ENCODE assay signal across 9 cellular contexts in the genomic region with DNA sequence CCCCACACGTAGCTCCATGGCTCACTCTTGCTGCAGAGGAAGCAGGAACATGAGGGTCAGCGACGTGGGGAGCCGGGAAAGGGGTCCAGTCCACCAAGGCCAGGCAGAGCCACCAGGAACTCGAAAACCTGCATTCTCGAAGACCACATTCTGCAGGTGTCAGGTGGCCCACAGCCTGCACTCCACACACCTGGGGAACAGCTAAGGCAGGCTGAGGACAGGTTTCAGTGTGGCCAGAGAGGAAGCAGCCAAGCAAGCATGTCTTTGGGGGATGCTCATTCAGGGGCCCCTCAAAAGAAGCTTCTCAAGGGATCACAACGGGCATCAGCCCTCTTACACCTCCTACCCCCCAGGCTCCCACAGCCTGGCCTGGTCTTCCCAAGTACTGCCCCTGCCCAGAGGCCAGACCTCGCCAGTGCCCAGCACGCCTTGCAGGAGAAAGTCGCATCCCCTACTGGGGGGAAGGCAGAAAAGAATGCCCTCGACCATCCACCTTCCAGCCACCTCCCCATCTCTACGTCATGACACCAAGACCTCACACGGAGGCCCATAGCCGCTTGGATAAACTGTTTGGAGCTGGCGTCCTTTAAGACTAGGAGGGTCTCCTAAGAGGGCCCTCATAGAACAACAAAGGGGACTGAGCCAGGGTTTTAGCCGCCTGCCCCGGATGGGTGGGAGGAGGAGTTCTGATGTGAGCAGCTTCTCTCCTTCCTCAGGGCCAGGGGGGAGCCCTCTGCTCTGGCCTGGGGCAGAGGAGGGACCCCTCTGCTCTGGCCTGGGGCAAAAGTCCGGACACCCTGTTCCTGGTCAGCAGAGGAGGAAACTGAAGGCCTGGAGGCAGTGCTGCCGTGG. TPM values are rescaled to one million over a fixed set of nuclear protein-coding genes. Genes with fewer than 3 reads are reported as not detected.
A peak's percentile ranks its signal among the peaks of the same experiment; 100 is the strongest.
DNase-seq lines count a peak whose midpoint lies in the region; ATAC-seq, FAIRE-seq and TF ChIP-seq lines count a peak whose summit lies in the region.
"Had no signal": no experiment of that assay in that cellular context is flagged by ENCODE, and none has a peak within 500 bp of the region (broad histone marks: within the 10 kb centered on the region; RNA-seq: fewer than 3 reads in every experiment).

No MANE protein-coding gene starts in this region.

- no peak for TF ChIP-seq EP300 in SK-N-SH (IDR thresholded peaks at IDR 0.05; ENCODE audit: borderline replicate concordance in 1 of 2, low read depth in 1 of 2, low read length in 1 of 2)

- no peak overlapping the region for H2AFZ ChIP-seq in SK-N-SH (ENCODE audit: low read depth)
- no peak overlapping the region for H2AFZ ChIP-seq in keratinocyte (ENCODE audit: control insufficient read depth, low read length)

- H3K9me1 ChIP-seq in keratinocyte (ENCODE audit: control insufficient read depth, extremely low read depth, insufficient read depth, low read length), result peaks cover 8% of the 10 kb centered on the region

- H3K4me2 ChIP-seq in SK-N-SH, result peak overlapping the region; percentile 87
- H3K4me2 ChIP-seq in keratinocyte (ENCODE audit: control insufficient read depth, extremely low read depth, insufficient read depth, low read depth, low read length), result peak overlapping the region; percentile 98

- CTCF ChIA-PET in SK-N-SH (lab: Yijun Ruan, JAX), result no interaction called here

- no peaks in the 10 kb centered on the region for H3K27me3 Mint-ChIP-seq in activated naive CD8-positive, alpha-beta T cell treated with anti-CD3 and anti-CD28 coated beads, Interleukin-2, amount 50 U/mL, for 24 hours

- DNase-seq in SK-N-SH (no peak), keratinocyte (ENCODE audit: low read depth, low spot score) (no peak), activated gamma-delta T cell treated with Interleukin-2 at 50 U/mL for 16 hours (no peak), epidermal melanocyte (ENCODE audit: insufficient read length, low spot score) (no peak)
- no peak for DNase-seq in activated naive CD8-positive, alpha-beta T cell treated with anti-CD3 and anti-CD28 coated beads, Interleukin-2, amount 50 U/mL, for 24 hours

- H3K79me2 ChIP-seq in SK-N-SH (ENCODE audit: insufficient read depth), result peaks cover 73% of the 10 kb centered on the region
- peaks cover 76% of the 10 kb centered on the region for H3K79me2 ChIP-seq in keratinocyte (ENCODE audit: control insufficient read depth, insufficient read depth, low read length)

- H3K9me3 ChIP-seq in SK-N-SH (no peaks in the 10 kb centered on the region), keratinocyte (ENCODE audit: control insufficient read depth, low read depth, low read length) (no peaks in the 10 kb centered on the region)

- ATAC-seq in SK-N-SH treated with all-trans-retinoic acid at 6 μM for 48 hours, result no peak
- no peak for ATAC-seq in activated naive CD8-positive, alpha-beta T cell treated with anti-CD3 and anti-CD28 coated beads, Interleukin-2, amount 50 U/mL, for 24 hours
- ATAC-seq in GM18502 (IDR thresholded peaks at IDR 0.05; ENCODE audit: poor library complexity, unreplicated experiment), result no peak

- H3K36me3 ChIP-seq in SK-N-SH (replicated peaks in 1 of 2; ENCODE audit: control insufficient read depth in 1 of 2, insufficient read depth in 2 of 2, low read length in 1 of 2), result peaks cover 0 to 3% of the 10 kb centered on the region in 2 experiments
- H3K36me3 ChIP-seq in keratinocyte (ENCODE audit: control insufficient read depth in 2 of 2, extremely low read depth in 1 of 2, insufficient read depth in 2 of 2, low read length in 2 of 2), result peaks cover 12 to 51% of the 10 kb centered on the region in 2 experiments

- no peaks in the 10 kb centered on the region for H3K9me3 Mint-ChIP-seq in activated naive CD8-positive, alpha-beta T cell treated with anti-CD3 and anti-CD28 coated beads, Interleukin-2, amount 50 U/mL, for 24 hours

- H3K36me3 Mint-ChIP-seq in activated naive CD8-positive, alpha-beta T cell treated with anti-CD3 and anti-CD28 coated beads, Interleukin-2, amount 50 U/mL, for 24 hours (ENCODE audit: low read depth), result peaks cover 15% of the 10 kb centered on the region

- dilution Hi-C loops in keratinocyte (cut with MboI; ENCODE audit: extremely low pct_ligation_motif_present, low sequenced_read_pairs), result no loop called here

- H3K27me3 ChIP-seq in SK-N-SH (ENCODE audit: insufficient read depth) (no peaks in the 10 kb centered on the region), keratinocyte (ENCODE audit: control insufficient read depth, extremely low read depth, insufficient read depth, low read length) (no peaks in the 10 kb centered on the region)

- peak overlapping the region; percentile 94 for H3K9ac ChIP-seq in SK-N-SH
- peak overlapping the region; percentile 99 for H3K9ac ChIP-seq in keratinocyte (ENCODE audit: control insufficient read depth, extremely low read depth, insufficient read depth, low read length)

- TF ChIP-seq CTCF in SK-N-SH (IDR thresholded peaks at IDR 0.05) (no peak), keratinocyte (optimal IDR thresholded peaks at IDR 0.05 in 1 of 3, IDR thresholded peaks at IDR 0.05 in 1 of 3, conservative IDR thresholded peaks at IDR 0.05 in 1 of 3; ENCODE audit: extremely low read depth in 1 of 3, insufficient read depth in 2 of 3, low read length in 3 of 3) (no peak)

- peak overlapping the region; percentile 34 to 87; a peak in 3 of 4 replicates for H3K27ac ChIP-seq in SK-N-SH (ENCODE audit: low read depth in 2 of 2, low read length in 1 of 2)
- peak overlapping the region; percentile 96 for H3K27ac ChIP-seq in keratinocyte (ENCODE audit: control insufficient read depth, insufficient read depth, low read length)
- peak overlapping the region; percentile 98 for H3K27ac ChIP-seq in temporal lobe (ENCODE audit: low read depth, low read length)

- peaks cover 59% of the 10 kb centered on the region for H3K4me1 Mint-ChIP-seq in activated naive CD8-positive, alpha-beta T cell treated with anti-CD3 and anti-CD28 coated beads, Interleukin-2, amount 50 U/mL, for 24 hours

- H3K4me1 ChIP-seq in SK-N-SH (ENCODE audit: control insufficient read depth in 1 of 2, insufficient read depth in 2 of 2, low read depth in 1 of 2, low read length in 1 of 2) (peaks cover 28 to 31% of the 10 kb centered on the region in 2 experiments; a peak in 2 of 4 replicates), keratinocyte (ENCODE audit: control insufficient read depth, extremely low read depth, insufficient read depth, low read length) (peaks cover 75% of the 10 kb centered on the region)

- H3K27ac Mint-ChIP-seq in activated naive CD8-positive, alpha-beta T cell treated with anti-CD3 and anti-CD28 coated beads, Interleukin-2, amount 50 U/mL, for 24 hours, result peak overlapping the region; percentile 87

- H4K20me1 ChIP-seq in SK-N-SH (ENCODE audit: insufficient read depth) (peaks cover 63% of the 10 kb centered on the region), keratinocyte (ENCODE audit: control insufficient read depth, extremely low read depth, insufficient read depth, low read length) (peaks cover 43% of the 10 kb centered on the region)

- POLR2A ChIA-PET in SK-N-SH (lab: Yijun Ruan, JAX), result no interaction called here

- H3K4me3 ChIP-seq in SK-N-SH (ENCODE audit: low read depth in 2 of 2, low read length in 1 of 2) (peak overlapping the region; percentile 64 to 70), keratinocyte (ENCODE audit: control insufficient read depth in 2 of 3, extremely low read depth in 1 of 3, insufficient read depth in 2 of 3, low read depth in 1 of 3, low read length in 3 of 3) (peak overlapping the region; percentile 74 to 100 (median 90))

- no peak for TF ChIP-seq RAD21 in SK-N-SH (IDR thresholded peaks at IDR 0.05; ENCODE audit: low read length)

- peak overlapping the region; percentile 91 for H3K4me3 Mint-ChIP-seq in activated naive CD8-positive, alpha-beta T cell treated with anti-CD3 and anti-CD28 coated beads, Interleukin-2, amount 50 U/mL, for 24 hours

- no peaks in the 10 kb centered on the region for H3K9me2 ChIP-seq in SK-N-SH

- WGBS in SK-N-SH (ENCODE audit: low lambda C conversion rate), result no CpG with 5 or more reads among the region's 19 CpGs

- peaks cover 18% of the 10 kb centered on the region for H3F3A ChIP-seq in SK-N-SH (replicated peaks; ENCODE audit: insufficient read depth)

- no peak for FAIRE-seq in keratinocyte (lab: Jason Lieb, UNC)
- FAIRE-seq: A204.1 had no signal

TF ChIP-seq in SK-N-SH, 30 proteins besides CTCF, POLR2A, EP300 and RAD21 (continues in another document):
- TF ChIP-seq GATA2 (CRISPR knock-in tag; IDR thresholded peaks at IDR 0.05) (no peak), TAF1 (IDR thresholded peaks at IDR 0.05; ENCODE audit: borderline replicate concordance, low read depth, low read length) (no peak)

TF ChIP-seq in SK-N-SH treated with all-trans-retinoic acid at 6 μM for 48 hours, 23 proteins besides CTCF, POLR2A, EP300 and RAD21 (continues in another document):
- TF ChIP-seq CSDC2 (CRISPR knock-in tag; IDR thresholded peaks at IDR 0.05) (no peak), RARB (CRISPR knock-in tag; IDR thresholded peaks at IDR 0.05) (no peak), ZC3H10 (CRISPR knock-in tag; IDR thresholded peaks at IDR 0.05) (no peak), ISL1 (CRISPR knock-in tag; IDR thresholded peaks at IDR 0.05) (no peak), ZNF8 (CRISPR knock-in tag; IDR thresholded peaks at IDR 0.05) (no peak), SNAI2 (CRISPR knock-in tag; IDR thresholded peaks at IDR 0.05) (no peak)

RNA-seq across cellular contexts. Expression of a gene that starts 2.9 kb away (rescaled TPM):
- polyA plus RNA-seq in SK-N-SH (2012; rRNA removed) (126 and 130 TPM in 2 replicates), keratinocyte (168 to 229 TPM (median 198 TPM) in 3 replicates)
- 57.8 and 84.5 TPM in 2 replicates for polyA plus RNA-seq in SK-N-SH (2012; cell fraction: cytosol; rRNA removed)
- 236 and 305 TPM in 2 replicates for polyA plus RNA-seq in SK-N-SH (2012; cell fraction: nucleus; rRNA removed)
- 103 TPM for polyA plus RNA-seq in keratinocyte (2011; ENCODE audit: low read depth)
- polyA plus RNA-seq in keratinocyte (2011; cell fraction: cytosol; rRNA removed), result 156 and 222 TPM in 2 replicates
- polyA plus RNA-seq in keratinocyte (2011; cell fraction: nucleus; rRNA removed), result 405 and 521 TPM in 2 replicates
- 138 and 148 TPM in 2 replicates for polyA plus RNA-seq in keratinocyte (2012; ENCODE audit: low replicate concordance)
- polyA minus RNA-seq in keratinocyte, result 186 to 256 TPM (median 187 TPM) in 3 replicates
- 182 TPM for polyA minus RNA-seq in keratinocyte (2011; cell fraction: cytosol; rRNA and poly(A)+ RNA removed)
- polyA minus RNA-seq in keratinocyte (2011; cell fraction: nucleus; rRNA and poly(A)+ RNA removed), result 122 and 125 TPM in 2 replicates
- 134 TPM for total RNA-seq in temporal lobe

RNA-seq across cellular contexts. Expression of a gene that starts 41.6 kb away (rescaled TPM):
- 17.4 and 25.3 TPM in 2 replicates for polyA plus RNA-seq in SK-N-SH (2012; rRNA removed)
- polyA plus RNA-seq in SK-N-SH (2012; cell fraction: cytosol; rRNA removed), result 13.1 and 18.7 TPM in 2 replicates
- polyA plus RNA-seq in SK-N-SH (2012; cell fraction: nucleus; rRNA removed), result 42.9 and 45.0 TPM in 2 replicates
- 12.8 to 47.3 TPM (median 18.8 TPM) in 3 replicates for polyA plus RNA-seq in keratinocyte
- polyA plus RNA-seq in keratinocyte (2011; ENCODE audit: low read depth), result 3.8 TPM
- 25.0 and 37.5 TPM in 2 replicates for polyA plus RNA-seq in keratinocyte (2011; cell fraction: cytosol; rRNA removed)
- polyA plus RNA-seq in keratinocyte (2011; cell fraction: nucleus; rRNA removed), result 52.2 and 66.1 TPM in 2 replicates
- 27.6 and 57.4 TPM in 2 replicates for polyA plus RNA-seq in keratinocyte (2012; ENCODE audit: low replicate concordance)
- 25.2 to 78.0 TPM (median 29.0 TPM) in 3 replicates for polyA minus RNA-seq in keratinocyte
- polyA minus RNA-seq in keratinocyte (2011; cell fraction: cytosol; rRNA and poly(A)+ RNA removed), result 72.3 TPM
- polyA minus RNA-seq in keratinocyte (2011; cell fraction: nucleus; rRNA and poly(A)+ RNA removed), result 35.3 and 44.1 TPM in 2 replicates
- 9.3 TPM for total RNA-seq in temporal lobe
